In genomic region chr15:29331071-29331470, GRCh38 we compare ENCODE assay signal across 31 cellular contexts.
"Had no signal": no experiment of that assay in that cellular context is flagged by ENCODE, and none has a peak within 500 bp of the region (broad histone marks: within the 10 kb centered on the region; RNA-seq: fewer than 3 reads in every experiment).

No MANE protein-coding gene starts in this region.

- H3K4me3 Mint-ChIP-seq: activated B cell treated with CpG ODN at 0.5 μM for 24 hours; activated CD4-positive, alpha-beta memory T cell treated with anti-CD3 and anti-CD28 coated beads, Interleukin-2, amount 10 ng/mL, durations not matched to agents 7 days and 5 days; activated naive CD4-positive, alpha-beta T cell treated with anti-CD3 and anti-CD28 coated beads, Interleukin-2, amount 10 ng/mL, durations not matched to agents 7 days and 5 days; activated naive CD8-positive, alpha-beta T cell treated with anti-CD3 and anti-CD28 coated beads, Interleukin-2, amount 10 ng/mL, durations not matched to agents 7 days and 5 days; activated T-cell treated with anti-CD3 and anti-CD28 coated beads, Interleukin-2, amount 50 U/mL, for 24 hours; activated T-cell treated with anti-CD3 and anti-CD28 coated beads, Interleukin-2, amount 50 U/mL, for 72 hours; brain; T-helper 17 cell; T-helper 2 cell treated with Interferon-gamma antibody and Interleukin-4, amounts not matched to agents 5 μg/mL and 100 μg/mL, for 36 hours had no signal

- DNase-seq: activated B cell treated with CpG ODN at 0.5 μM for 24 hours; activated CD4-positive, alpha-beta memory T cell treated with anti-CD3 and anti-CD28 coated beads, Interleukin-2, amount 10 ng/mL, durations not matched to agents 7 days and 5 days; activated CD4-positive, alpha-beta T cell treated with anti-CD3 and anti-CD28 coated beads for 48 hours; activated CD8-positive, alpha-beta memory T cell treated with anti-CD3 and anti-CD28 coated beads, Interleukin-2, amount 50 U/mL, for 48 hours; activated gamma-delta T cell; activated naive CD4-positive, alpha-beta T cell; activated naive CD4-positive, alpha-beta T cell treated with anti-CD3 and anti-CD28 coated beads, Interleukin-2, amount 10 ng/mL, durations not matched to agents 7 days and 5 days; activated naive CD8-positive, alpha-beta T cell treated with anti-CD3 and anti-CD28 coated beads, Interleukin-2, amount 10 ng/mL, durations not matched to agents 7 days and 5 days; activated T-cell treated with anti-CD3 and anti-CD28 coated beads for 4 hours; activated T-cell treated with anti-CD3 and anti-CD28 coated beads, Interleukin-2, amount 50 U/mL, for 24 hours; activated T-cell treated with anti-CD3 and anti-CD28 coated beads, Interleukin-2, amount 50 U/mL, for 72 hours; central memory CD4-positive, alpha-beta T cell; cerebellar nuclear complex; colonic mucosa; effector CD8-positive, alpha-beta T cell; esophagus squamous epithelium; foreskin melanocyte; head of caudate nucleus; T-helper 1 cell; T-helper 17 cell; T1000; WERI-Rb-1 had no signal

- H3K27me3 Mint-ChIP-seq: activated B cell treated with CpG ODN at 0.5 μM for 24 hours; activated naive CD4-positive, alpha-beta T cell treated with anti-CD3 and anti-CD28 coated beads, Interleukin-2, amount 10 ng/mL, durations not matched to agents 7 days and 5 days had no signal

- H3K27ac Mint-ChIP-seq: activated B cell treated with CpG ODN at 0.5 μM for 24 hours; activated CD4-positive, alpha-beta memory T cell treated with anti-CD3 and anti-CD28 coated beads, Interleukin-2, amount 10 ng/mL, durations not matched to agents 7 days and 5 days; activated naive CD4-positive, alpha-beta T cell treated with anti-CD3 and anti-CD28 coated beads, Interleukin-2, amount 10 ng/mL, durations not matched to agents 7 days and 5 days; activated naive CD4-positive, alpha-beta T cell treated with anti-CD3 and anti-CD28 coated beads, Interleukin-2, amount 50 U/mL, for 72 hours; activated naive CD8-positive, alpha-beta T cell treated with anti-CD3 and anti-CD28 coated beads, Interleukin-2, amount 10 ng/mL, durations not matched to agents 7 days and 5 days; activated T-cell treated with anti-CD3 and anti-CD28 coated beads, Interleukin-2, amount 50 U/mL, for 24 hours; activated T-cell treated with anti-CD3 and anti-CD28 coated beads, Interleukin-2, amount 50 U/mL, for 72 hours; T-helper 17 cell; T-helper 2 cell treated with Interferon-gamma antibody and Interleukin-4, amounts not matched to agents 5 μg/mL and 100 μg/mL, for 36 hours had no signal

- H3K27ac ChIP-seq: ascending aorta, breast epithelium, cardiac muscle cell, colonic mucosa, epithelial cell of prostate, esophagus squamous epithelium, gastroesophageal sphincter, WERI-Rb-1 had no signal

- H3K9me3 ChIP-seq: colonic mucosa, esophagus squamous epithelium had no signal

- H3K9me3 Mint-ChIP-seq: activated CD4-positive, alpha-beta memory T cell treated with anti-CD3 and anti-CD28 coated beads, Interleukin-2, amount 10 ng/mL, durations not matched to agents 7 days and 5 days had no signal

- H3K36me3 ChIP-seq: ascending aorta, breast epithelium, cardiac muscle cell, colonic mucosa, esophagus squamous epithelium, gastroesophageal sphincter, WERI-Rb-1 had no signal

- H3K4me1 ChIP-seq: ascending aorta, breast epithelium, colonic mucosa, esophagus squamous epithelium, gastroesophageal sphincter had no signal

- H3K4me1 Mint-ChIP-seq: activated CD4-positive, alpha-beta memory T cell treated with anti-CD3 and anti-CD28 coated beads, Interleukin-2, amount 10 ng/mL, durations not matched to agents 7 days and 5 days; activated naive CD4-positive, alpha-beta T cell treated with anti-CD3 and anti-CD28 coated beads, Interleukin-2, amount 10 ng/mL, durations not matched to agents 7 days and 5 days; activated naive CD8-positive, alpha-beta T cell treated with anti-CD3 and anti-CD28 coated beads, Interleukin-2, amount 10 ng/mL, durations not matched to agents 7 days and 5 days; brain; T-helper 17 cell had no signal

- H3K4me3 ChIP-seq: ascending aorta, breast epithelium, cardiac muscle cell, colonic mucosa, esophagus squamous epithelium, gastroesophageal sphincter had no signal

- H3K36me3 Mint-ChIP-seq: activated naive CD4-positive, alpha-beta T cell treated with anti-CD3 and anti-CD28 coated beads, Interleukin-2, amount 10 ng/mL, durations not matched to agents 7 days and 5 days; activated naive CD8-positive, alpha-beta T cell treated with anti-CD3 and anti-CD28 coated beads, Interleukin-2, amount 10 ng/mL, durations not matched to agents 7 days and 5 days; brain had no signal

- H3K27me3 ChIP-seq: ascending aorta, breast epithelium, cardiac muscle cell, colonic mucosa, esophagus squamous epithelium, gastroesophageal sphincter had no signal

- ATAC-seq: activated CD4-positive, CD25-positive, alpha-beta regulatory T cell treated with anti-CD3 and anti-CD28 coated beads, Interleukin-2, amount 50 U/mL, for 24 hours; activated naive CD4-positive, alpha-beta T cell treated with anti-CD3 and anti-CD28 coated beads, Interleukin-2, amount 50 U/mL, for 72 hours; activated T-cell treated with anti-CD3 and anti-CD28 coated beads, Interleukin-2, amount 50 U/mL, for 72 hours; gastroesophageal sphincter; T-helper 17 cell had no signal
